ENCODE assay signal across 8 cellular contexts in the genomic region with DNA sequence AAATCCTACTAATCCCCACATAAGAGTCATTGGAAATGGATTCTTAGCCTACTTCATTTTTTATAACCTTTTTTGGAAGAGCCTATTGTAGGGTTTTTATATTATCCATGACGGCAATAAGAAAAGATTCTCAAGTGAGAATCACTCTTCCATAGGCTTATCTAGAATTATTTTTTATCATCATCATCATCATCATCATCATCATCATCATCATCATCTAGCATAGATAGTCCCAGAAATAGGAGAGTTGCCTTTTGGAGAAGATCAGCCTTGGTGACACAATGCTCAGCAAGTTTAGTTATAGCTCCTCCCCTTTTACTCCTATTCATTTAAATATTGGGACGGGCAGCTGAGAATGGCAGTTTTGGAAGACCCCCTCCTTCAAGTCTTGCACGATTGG.
"Had no signal": no experiment of that assay in that cellular context is flagged by ENCODE, and none has a peak within 500 bp of the region (broad histone marks: within the 10 kb centered on the region; RNA-seq: fewer than 3 reads in every experiment).

No MANE protein-coding gene starts in this region.

- ATAC-seq: GM12878 had no signal

- FAIRE-seq: G401.6, GM12878, GM12891, GM12892, GM18507, GM19239 had no signal

- DNase-seq: GDM1, GF-D8 had no signal

- H3K4me3 ChIP-seq: GM12878 had no signal
